Comparison of ENCODE assay signal across 14 cellular contexts in the genomic region with DNA sequence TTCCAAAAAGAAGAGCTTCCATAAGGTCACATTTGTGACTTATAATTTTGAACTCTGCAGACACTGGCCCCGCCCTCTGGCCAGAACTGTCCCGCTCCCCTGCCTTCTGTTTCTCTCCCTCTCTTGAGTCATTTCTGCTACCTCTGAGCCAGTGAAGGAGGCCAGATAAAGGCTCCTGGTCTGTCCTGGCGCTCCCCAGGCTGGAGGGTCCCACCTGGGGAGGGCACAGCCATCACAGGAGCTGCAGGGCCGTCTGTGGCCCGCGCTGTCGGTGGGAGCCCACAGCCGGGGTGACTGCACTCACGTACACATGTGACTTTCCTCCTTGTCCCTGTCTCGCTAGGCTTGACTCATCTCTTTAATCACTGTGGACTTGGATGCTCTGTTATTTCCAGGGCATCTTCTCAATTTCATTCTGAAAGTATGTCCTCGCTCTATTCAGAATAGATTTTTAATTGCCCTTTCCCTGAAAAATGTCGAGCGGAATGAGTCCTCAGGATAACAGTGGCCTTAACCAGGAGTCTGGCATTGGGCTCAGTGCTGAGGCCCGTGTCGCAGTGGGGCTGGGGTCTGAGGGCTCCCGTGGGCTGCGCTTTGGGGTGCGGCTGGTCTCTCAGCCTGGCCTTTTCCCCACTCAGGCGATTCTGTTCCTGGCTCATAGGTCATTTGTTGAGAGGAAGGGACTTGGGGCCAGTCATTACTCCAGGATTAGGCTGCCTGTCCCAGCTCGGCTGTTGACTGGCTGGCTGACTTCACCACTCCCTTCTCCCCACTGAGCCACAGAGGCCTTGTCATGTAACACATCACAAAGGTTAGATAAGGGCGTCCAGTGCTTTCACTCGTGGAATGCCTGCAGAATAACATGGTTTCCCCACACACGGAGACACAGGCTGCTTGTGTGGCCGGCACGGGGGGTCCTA. TPM values are rescaled to one million over a fixed set of nuclear protein-coding genes. Genes with fewer than 3 reads are reported as not detected.
DNase-seq lines count a peak whose midpoint lies in the region; ATAC-seq and TF ChIP-seq lines count a peak whose summit lies in the region.
"Had no signal": no experiment of that assay in that cellular context is flagged by ENCODE, and none has a peak within 500 bp of the region (broad histone marks: within the 10 kb centered on the region; RNA-seq: fewer than 3 reads in every experiment).

No MANE protein-coding gene starts in this region.

- POLR2A ChIA-PET in HEK293 (lab: Yijun Ruan, JAX), result no interaction called here

- H3K4me1 ChIP-seq in HEK293 (ENCODE audit: control insufficient read depth, insufficient read depth, low read length) (no peaks in the 10 kb centered on the region), mucosa of descending colon (ENCODE audit: low read depth) (no peaks in the 10 kb centered on the region), spleen (peaks cover 0 to 5% (median 0%) of the 10 kb centered on the region in 6 donors)
- H3K4me1 ChIP-seq: upper lobe of left lung had no signal

- intact Hi-C loops in mucosa of descending colon (cut with DNase I, micrococcal nuclease), result no loop called here
- intact Hi-C loops in spleen (cut with DNase I; ENCODE audit: low total_unique reads), result no loop called here
- intact Hi-C loops in left ventricle myocardium superior (cut with micrococcal nuclease), result no loop called here

- no peak for TF ChIP-seq POLR2A in spleen (IDR thresholded peaks at IDR 0.05)

- H3K4me3 ChIP-seq in HEK293 (ENCODE audit: low read depth, low read length), result no peak overlapping the region
- H3K4me3 ChIP-seq in coronary artery, result no peak overlapping the region
- no peak overlapping the region for H3K4me3 ChIP-seq in mucosa of descending colon
- H3K4me3 ChIP-seq in spleen, result no peak overlapping the region
- H3K4me3 ChIP-seq: upper lobe of left lung had no signal

- ATAC-seq in mucosa of descending colon (peak; percentile 7), left ventricle myocardium superior (no peak)
- ATAC-seq: HCT116 had no signal

- no peak overlapping the region for H3K27ac ChIP-seq in HEK293 (ENCODE audit: extremely low read depth, low read depth, low read length)
- peak overlapping the region in 1 of 2 donors; percentile 56 for H3K27ac ChIP-seq in coronary artery
- H3K27ac ChIP-seq in spleen, result peak overlapping the region in 6 of 8 donors; percentile 9 to 41 (median 33)

- TF ChIP-seq CTCF in HEK293 (tag by site-specific recombination; IDR thresholded peaks at IDR 0.05) (no peak), coronary artery (IDR thresholded peaks at IDR 0.05) (no peak), mucosa of descending colon (IDR thresholded peaks at IDR 0.05) (no peak), spleen (IDR thresholded peaks at IDR 0.05 in 8 of 11, conservative IDR thresholded peaks at IDR 0.05 in 3 of 11) (no peak)

- CTCF ChIA-PET in HEK293 (lab: Yijun Ruan, JAX), result no interaction called here

- no peaks in the 10 kb centered on the region for H3K27me3 ChIP-seq in spleen (replicated peaks in 1 of 7)
- H3K27me3 ChIP-seq: upper lobe of left lung had no signal

- DNase-seq in coronary artery (ENCODE audit: low spot score) (peak; percentile 66), mucosa of descending colon (no peak), spleen (peak; percentile 53), A172 (ENCODE audit: low spot score) (no peak), DMS79 (lab: John Stamatoyannopoulos, UW) (no peak), SIG-M5 treated with dmso at 0.1 percent for 504 hours (lab: John Stamatoyannopoulos, UW; ENCODE audit: unreplicated experiment) (no peak), left ventricle myocardium superior (no peak)
- DNase-seq: C1 segment of cervical spinal cord; NCI-H2107; NK-92 treated with Interleukin-12 subunit alpha and Interleukin-12 subunit beta, amount 100 ng/mL, for 24 hours; SIG-M5 had no signal

- WGBS in spleen, 5 donors, result 80 to 87% (median 83%) methylated on average over 22 to 25 of the region's 25 CpGs

- H3K36me3 ChIP-seq in HEK293 (ENCODE audit: control insufficient read depth in 2 of 2, insufficient read depth in 1 of 2, low read length in 2 of 2), result no peaks in the 10 kb centered on the region; a peak in 1 of 3 replicates
- H3K36me3 ChIP-seq in mucosa of descending colon (ENCODE audit: low read depth), result no peaks in the 10 kb centered on the region
- H3K36me3 ChIP-seq in spleen, result no peaks in the 10 kb centered on the region
- H3K36me3 ChIP-seq: upper lobe of left lung had no signal

- H3K9me3 ChIP-seq in HEK293 (ENCODE audit: control insufficient read depth, insufficient read depth, low read depth, low read length), result no peaks in the 10 kb centered on the region
- H3K9me3 ChIP-seq in mucosa of descending colon, result no peaks in the 10 kb centered on the region
- H3K9me3 ChIP-seq in spleen, result no peaks in the 10 kb centered on the region
- H3K9me3 ChIP-seq: upper lobe of left lung had no signal

TF ChIP-seq in HEK293, 187 proteins besides CTCF, POLR2A, EP300 and RAD21:
- TF ChIP-seq FEZF1 (tag by site-specific recombination; IDR thresholded peaks at IDR 0.05), result no peak
- TF ChIP-seq ZIC2 (tag by site-specific recombination; IDR thresholded peaks at IDR 0.05), result peak; percentile 52

RNA-seq across cellular contexts. Expression of a gene that starts 34.5 kb away (rescaled TPM):
- 10 to 100 TPM in 1 of 3 donors, 1 to 10 TPM in 2; 2.6 to 13.0 (median 5.5) TPM for total RNA-seq in mucosa of descending colon
- 10 to 100 TPM in 5 of 7 donors, 1 to 10 TPM in 2; 7.5 to 30.5 (median 16.2) TPM for total RNA-seq in spleen
- 1 to 10 TPM; 1.5 to 5.3 (median 2.0) TPM for polyA plus RNA-seq in spleen
- total RNA-seq in A172 (2014; rRNA removed; shearing (Covaris generic)), result 0.76 and 0.86 TPM in 2 replicates
- 0.69 TPM for total RNA-seq in left ventricle myocardium superior

Comparison
In these comparisons a context has a peak if more than half of its experiments do, and no peak if none do; other contexts are left out.
1. DNase-seq: peak in coronary artery (single experiment) and spleen (single experiment); none in mucosa of descending colon (0 of 3), A172 (single experiment), DMS79 (single experiment), SIG-M5 treated with dmso at 0.1 percent for 504 hours (single experiment) and left ventricle myocardium superior (single experiment).